In genomic region chr7:142554555-142555532, GRCh38 we compare ENCODE assay signal across 15 cellular contexts.
A peak's percentile ranks its signal among the peaks of the same experiment; 100 is the strongest.
DNase-seq lines count a peak whose midpoint lies in the region; ATAC-seq and TF ChIP-seq lines count a peak whose summit lies in the region.
"Had no signal": no experiment of that assay in that cellular context is flagged by ENCODE, and none has a peak within 500 bp of the region (broad histone marks: within the 10 kb centered on the region; RNA-seq: fewer than 3 reads in every experiment).

No MANE protein-coding gene starts in this region.

- H3K4me3 ChIP-seq in Jurkat, Clone E6-1 (ENCODE audit: low read length), result peak overlapping the region; percentile 11
- H3K4me3 ChIP-seq in naive thymus-derived CD4-positive, alpha-beta T cell (ENCODE audit: low read length), result no peak overlapping the region
- H3K4me3 ChIP-seq in heart right ventricle, result no peak overlapping the region
- H3K4me3 ChIP-seq: GM23338 had no signal

- no peaks in the 10 kb centered on the region for H3K36me3 Mint-ChIP-seq in activated T-helper 17 cell treated with anti-CD3 and anti-CD28 coated beads, Interleukin-2, amount 50 U/mL, for 72 hours (ENCODE audit: low read depth)
- H3K36me3 Mint-ChIP-seq in naive thymus-derived CD4-positive, alpha-beta T cell, result no peaks in the 10 kb centered on the region
- H3K36me3 Mint-ChIP-seq: CD14-positive monocyte, immature natural killer cell had no signal

- POLR2A ChIA-PET in naive thymus-derived CD4-positive, alpha-beta T cell (lab: Charles Lee), result interaction anchor here (0.7 to 2.5 kb wide), 7 partner anchors 16 to 245 kb away, joined by 3 to 14 read pairs (median 5); no protein-coding TSS in a partner anchor

- H3K4me3 Mint-ChIP-seq in activated T-helper 17 cell treated with anti-CD3 and anti-CD28 coated beads, Interleukin-2, amount 50 U/mL, for 72 hours, result peak overlapping the region; percentile 21
- H3K4me3 Mint-ChIP-seq in naive thymus-derived CD4-positive, alpha-beta T cell, result peak overlapping the region in 5 of 10 donors; percentile 12 to 55 (median 30)
- H3K4me3 Mint-ChIP-seq: CD14-positive monocyte, GM23338, immature natural killer cell, nephron had no signal

- H3K9me3 ChIP-seq in naive thymus-derived CD4-positive, alpha-beta T cell (ENCODE audit: control insufficient read depth in 2 of 3, low read length in 3 of 3), result no peaks in the 10 kb centered on the region
- H3K9me3 ChIP-seq in heart right ventricle, result no peaks in the 10 kb centered on the region

- no peak overlapping the region for H3K27ac Mint-ChIP-seq in activated T-helper 17 cell treated with anti-CD3 and anti-CD28 coated beads, Interleukin-2, amount 50 U/mL, for 72 hours
- H3K27ac Mint-ChIP-seq in naive thymus-derived CD4-positive, alpha-beta T cell, result peak overlapping the region in 5 of 9 donors; percentile 4 to 45 (median 16)
- H3K27ac Mint-ChIP-seq: GM23338, immature natural killer cell, nephron had no signal

- DNase-seq in EL, result peak; percentile 62
- DNase-seq in Jurkat, Clone E6-1 (ENCODE audit: low read depth, low spot score), result no peak
- no peak for DNase-seq in naive thymus-derived CD4-positive, alpha-beta T cell
- DNase-seq in NCI-H524 (lab: John Stamatoyannopoulos, UW), result no peak
- DNase-seq in heart right ventricle, result no peak
- DNase-seq in sciatic nerve (ENCODE audit: low spot score), result no peak
- DNase-seq: activated CD4-positive, CD25-positive, alpha-beta regulatory T cell; amniotic stem cell; immature natural killer cell; NCI-H774; RPMI8226 had no signal

- ATAC-seq in activated T-helper 17 cell treated with anti-CD3 and anti-CD28 coated beads, Interleukin-2, amount 50 U/mL, for 72 hours (replicated peaks), result no peak
- ATAC-seq in naive thymus-derived CD4-positive, alpha-beta T cell, result no peak
- ATAC-seq in heart right ventricle (no peak), sciatic nerve (no peak)
- ATAC-seq: GM23338 had no signal

- intact Hi-C loops in naive thymus-derived CD4-positive, alpha-beta T cell (cut with micrococcal nuclease), result no loop called here
- intact Hi-C loops in heart right ventricle (cut with DNase I) (no loop called here), sciatic nerve (cut with DNase I) (no loop called here)

- H3K27me3 Mint-ChIP-seq in activated T-helper 17 cell treated with anti-CD3 and anti-CD28 coated beads, Interleukin-2, amount 50 U/mL, for 72 hours, result no peaks in the 10 kb centered on the region
- H3K27me3 Mint-ChIP-seq in naive thymus-derived CD4-positive, alpha-beta T cell, result peaks cover 0 to 13% (median 0%) of the 10 kb centered on the region in 5 donors

- H3K9me3 Mint-ChIP-seq in activated T-helper 17 cell treated with anti-CD3 and anti-CD28 coated beads, Interleukin-2, amount 50 U/mL, for 72 hours, result no peaks in the 10 kb centered on the region
- H3K9me3 Mint-ChIP-seq in naive thymus-derived CD4-positive, alpha-beta T cell, result no peaks in the 10 kb centered on the region
- H3K9me3 Mint-ChIP-seq: CD14-positive monocyte, GM23338, immature natural killer cell, nephron had no signal

- CTCF ChIA-PET in naive thymus-derived CD4-positive, alpha-beta T cell (lab: Charles Lee), result interaction anchor here (0.8 to 2.1 kb wide), 3 partner anchors 19 to 94 kb away, joined by 3 to 12 read pairs (median 3); no protein-coding TSS in a partner anchor

- WGBS in heart right ventricle, 2 donors, result 65 to 67% methylated on average over 10 of the region's 10 CpGs

- H3K4me1 ChIP-seq in naive thymus-derived CD4-positive, alpha-beta T cell (ENCODE audit: control insufficient read depth in 2 of 2, insufficient read depth in 2 of 2, low read length in 2 of 2), result no peaks in the 10 kb centered on the region
- peaks cover 0 to 22% (median 0%) of the 10 kb centered on the region in 9 donors for H3K4me1 ChIP-seq in heart right ventricle

- H3K4me1 Mint-ChIP-seq in activated T-helper 17 cell treated with anti-CD3 and anti-CD28 coated beads, Interleukin-2, amount 50 U/mL, for 72 hours, result no peaks in the 10 kb centered on the region
- peaks cover 0 to 26% (median 5%) of the 10 kb centered on the region in 7 donors for H3K4me1 Mint-ChIP-seq in naive thymus-derived CD4-positive, alpha-beta T cell
- H3K4me1 Mint-ChIP-seq: immature natural killer cell, nephron had no signal

- H3K27ac ChIP-seq in naive thymus-derived CD4-positive, alpha-beta T cell (ENCODE audit: low read depth, low read length), result no peak overlapping the region
- H3K27ac ChIP-seq in heart right ventricle, result no peak overlapping the region

- no peaks in the 10 kb centered on the region for H3K36me3 ChIP-seq in naive thymus-derived CD4-positive, alpha-beta T cell (ENCODE audit: control insufficient read depth in 2 of 3, insufficient read depth in 3 of 3, low read length in 3 of 3)
- no peaks in the 10 kb centered on the region for H3K36me3 ChIP-seq in heart right ventricle

- H3K27me3 ChIP-seq in naive thymus-derived CD4-positive, alpha-beta T cell (ENCODE audit: control insufficient read depth in 2 of 2, insufficient read depth in 2 of 2, low read length in 2 of 2), result no peaks in the 10 kb centered on the region
- peaks cover 0 to 19% (median 7%) of the 10 kb centered on the region in 7 donors for H3K27me3 ChIP-seq in heart right ventricle

- no peak for TF ChIP-seq CTCF in heart right ventricle (IDR thresholded peaks at IDR 0.05)
